ENCODE assay signal across 8 cellular contexts in the genomic region with DNA sequence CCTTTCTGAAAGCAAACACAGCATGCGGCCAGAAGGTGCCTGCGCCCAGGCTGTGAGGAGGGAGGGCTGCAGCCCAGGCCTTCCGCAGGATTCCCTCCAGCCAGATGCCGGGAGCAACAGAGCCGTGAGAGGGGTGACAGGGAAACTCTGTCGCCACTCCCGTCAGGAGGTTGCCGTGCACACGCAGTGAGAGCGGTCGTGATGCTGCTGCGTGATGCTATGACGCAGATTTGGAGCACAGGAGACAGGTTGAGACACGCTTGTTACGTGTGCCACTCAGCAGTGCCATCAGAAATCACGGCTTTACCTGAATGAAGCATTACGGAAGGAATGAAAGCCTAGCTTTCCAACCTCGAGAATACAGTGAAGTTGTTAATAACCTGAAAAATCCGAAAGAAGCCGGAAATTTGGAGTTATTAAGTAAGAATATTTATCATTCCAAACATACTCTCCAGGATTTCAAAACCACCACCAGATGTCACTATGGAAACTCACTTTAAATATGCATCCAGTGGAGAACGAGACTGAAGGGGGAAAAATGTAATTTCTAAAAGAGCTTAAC. TPM values are rescaled to one million over a fixed set of nuclear protein-coding genes. Genes with fewer than 3 reads are reported as not detected.
DNase-seq lines count a peak whose midpoint lies in the region; ATAC-seq and TF ChIP-seq lines count a peak whose summit lies in the region.

No MANE protein-coding gene starts in this region.

- WGBS in right cardiac atrium = 40% methylated on average over 21 of the region's 21 CpGs
- 58 to 64% methylated on average over 17 to 21 of the region's 21 CpGs for WGBS in testis, 2 donors

- peak; percentile 41 to 71 for ATAC-seq in right cardiac atrium
- no peak for ATAC-seq in HG02610 (IDR thresholded peaks at IDR 0.05; ENCODE audit: unreplicated experiment)

- DNase-seq in DMS53 (lab: John Stamatoyannopoulos, UW) = peak; percentile 42
- no peak for DNase-seq in DMS53 treated with DMSO at 0.1 percent for 48 hours (lab: John Stamatoyannopoulos, UW; ENCODE audit: unreplicated experiment)
- peak; percentile 78 for DNase-seq in amniotic epithelial cell (ENCODE audit: low read depth)
- no peak for DNase-seq in right cardiac atrium
- no peak for DNase-seq in testis
- no peak for DNase-seq in stimulated activated CD4-positive, alpha-beta T cell treated with anti-CD3 and anti-CD28 coated beads, Interleukin-1b, Interleukin-23, amount 100 ng/mL, for 48 hours
- DNase-seq in occipital lobe (lab: John Stamatoyannopoulos, UW) = no peak

- intact Hi-C loops in right cardiac atrium (cut with DNase I) = loop anchor here in 1 of 4 donors (10.0 kb wide), 1 partner anchor 56 kb away; a partner anchor contains a TSS
- intact Hi-C loops in testis (cut with DNase I; ENCODE audit: low total_unique reads) = no loop called here

- peak; percentile 40 to 54 (median 44) for TF ChIP-seq CTCF in testis (IDR thresholded peaks at IDR 0.05)

- H3K9me3 ChIP-seq in right cardiac atrium (ENCODE audit: control insufficient read depth, low read length) (no peaks in the 10 kb centered on the region), testis (no peaks in the 10 kb centered on the region)

- H3K27ac ChIP-seq in right cardiac atrium (ENCODE audit: low read length) (peak overlapping the region; percentile 0), testis (no peak overlapping the region)

- H3K4me3 ChIP-seq in right cardiac atrium (ENCODE audit: low read length) (peak overlapping the region; percentile 14), testis (no peak overlapping the region)

- no peaks in the 10 kb centered on the region for H3K27me3 ChIP-seq in right cardiac atrium (ENCODE audit: control insufficient read depth, insufficient read depth)
- H3K27me3 ChIP-seq in testis = no peaks in the 10 kb centered on the region

- peaks cover 2% of the 10 kb centered on the region for H3K4me1 ChIP-seq in right cardiac atrium (ENCODE audit: control insufficient read depth, insufficient read depth, low read length)
- peaks cover 8% of the 10 kb centered on the region for H3K4me1 ChIP-seq in testis

- H3K36me3 ChIP-seq in testis (ENCODE audit: low read depth, missing control alignments) = no peaks in the 10 kb centered on the region

- no peak for TF ChIP-seq POLR2A in testis (IDR thresholded peaks at IDR 0.05)

RNA-seq across cellular contexts. Expression of a gene that starts 54.4 kb away (rescaled TPM):
- total RNA-seq in right cardiac atrium = 10 to 100 TPM; 76.7 to 95.2 (median 82.9) TPM
- 29.7 TPM for polyA plus RNA-seq in right cardiac atrium
- total RNA-seq in testis = 100 to 1,000 TPM; 118 to 157 TPM
- polyA plus RNA-seq in testis (ENCODE audit: insufficient read depth, low read depth, low replicate concordance) = 51.5 TPM
- total RNA-seq in occipital lobe = 28.4 TPM

Comparison
In these comparisons a context has a peak if more than half of its experiments do, and no peak if none do; other contexts are left out.
1. DNase-seq: peak in DMS53 (single experiment) and amniotic epithelial cell (single experiment); none in DMS53 treated with DMSO at 0.1 percent for 48 hours (single experiment), right cardiac atrium (0 of 3), testis (single experiment), stimulated activated CD4-positive, alpha-beta T cell treated with anti-CD3 and anti-CD28 coated beads, Interleukin-1b, Interleukin-23, amount 100 ng/mL, for 48 hours (single experiment) and occipital lobe (single experiment).